12 cellular contexts compared by ENCODE assay signal in the genomic region with DNA sequence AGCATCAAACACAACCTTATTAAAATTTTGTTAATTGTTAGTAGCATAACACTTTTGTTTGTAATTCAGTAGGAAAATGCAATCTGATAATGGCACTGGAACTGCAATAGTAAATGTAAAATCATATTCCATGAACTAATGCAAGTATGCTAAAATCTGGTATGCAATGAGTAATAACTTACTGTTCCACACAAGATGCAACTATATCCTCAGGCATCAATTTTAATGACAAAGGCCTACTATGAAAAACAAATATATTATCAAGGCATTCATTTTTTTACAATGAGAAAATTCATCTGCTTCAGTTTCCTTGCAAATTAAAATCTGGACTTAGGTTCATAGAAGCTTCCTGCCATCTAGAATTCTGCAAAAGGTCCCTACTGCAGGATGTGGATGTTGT. TPM values are rescaled to one million over a fixed set of nuclear protein-coding genes. Genes with fewer than 3 reads are reported as not detected.
DNase-seq lines count a peak whose midpoint lies in the region; ATAC-seq and TF ChIP-seq lines count a peak whose summit lies in the region.
"Had no signal": no experiment of that assay in that cellular context is flagged by ENCODE, and none has a peak within 500 bp of the region (broad histone marks: within the 10 kb centered on the region; RNA-seq: fewer than 3 reads in every experiment).

No MANE protein-coding gene starts in this region.

- H3K36me3 ChIP-seq in DOHH2 (ENCODE audit: control insufficient read depth, low read length) (peaks cover 17% of the 10 kb centered on the region), OCI-LY3 (replicated peaks; ENCODE audit: low read depth, low read length) (peaks cover 4% of the 10 kb centered on the region), osteoblast (ENCODE audit: insufficient read depth, low read length) (no peaks in the 10 kb centered on the region)
- H3K36me3 ChIP-seq in effector memory CD4-positive, alpha-beta T cell (ENCODE audit: control insufficient read depth, insufficient read depth, low read length) = no peaks in the 10 kb centered on the region

- no peaks in the 10 kb centered on the region for H3K9me2 ChIP-seq in DOHH2 (replicated peaks; ENCODE audit: control insufficient read depth, low read length)

- TF ChIP-seq CTCF in DOHH2 (IDR thresholded peaks at IDR 0.05; ENCODE audit: low read depth, low read length, poor library complexity, severe bottlenecking) (no peak), OCI-LY3 (IDR thresholded peaks at IDR 0.05; ENCODE audit: low read depth, low read length) (no peak), osteoblast (IDR thresholded peaks at IDR 0.05; ENCODE audit: extremely low read depth, low read depth, low read length) (no peak), omental fat pad (IDR thresholded peaks at IDR 0.05) (no peak)

- H3K27ac ChIP-seq in DOHH2 (ENCODE audit: low read depth, low read length) (peak overlapping the region; percentile 98), OCI-LY3 (ENCODE audit: low read length) (peak overlapping the region; percentile 93), osteoblast (ENCODE audit: low read depth, low read length) (no peak overlapping the region)
- peak overlapping the region; percentile 94 for H3K27ac ChIP-seq in effector memory CD4-positive, alpha-beta T cell (ENCODE audit: insufficient read depth, low read length, poor library complexity, severe bottlenecking)

- H3K4me3 ChIP-seq in DOHH2 (ENCODE audit: low read length) (peak overlapping the region; percentile 96), OCI-LY3 (ENCODE audit: low read length) (peak overlapping the region; percentile 84), osteoblast (ENCODE audit: insufficient read depth, low read length) (no peak overlapping the region)
- no peak overlapping the region for H3K4me3 ChIP-seq in effector memory CD4-positive, alpha-beta T cell (ENCODE audit: insufficient read depth, low read depth, low read length, poor library complexity, severe bottlenecking)

- no peaks in the 10 kb centered on the region for H3K9me3 ChIP-seq in DOHH2 (ENCODE audit: control insufficient read depth, insufficient read depth, low read length)
- H3K9me3 ChIP-seq in OCI-LY3 (ENCODE audit: insufficient read depth, low read length) = no peaks in the 10 kb centered on the region
- no peaks in the 10 kb centered on the region for H3K9me3 ChIP-seq in effector memory CD4-positive, alpha-beta T cell (ENCODE audit: control insufficient read depth, low read length)
- H3K9me3 ChIP-seq in osteoblast (ENCODE audit: low read depth, low read length) = no peaks in the 10 kb centered on the region

- H3K4me1 ChIP-seq in DOHH2 (ENCODE audit: control insufficient read depth, low read length) (peaks cover 46% of the 10 kb centered on the region), OCI-LY3 (ENCODE audit: low read length) (peaks cover 28% of the 10 kb centered on the region), osteoblast (ENCODE audit: insufficient read depth, low read length) (peaks cover 26% of the 10 kb centered on the region)
- peaks cover 20% of the 10 kb centered on the region for H3K4me1 ChIP-seq in effector memory CD4-positive, alpha-beta T cell (ENCODE audit: control insufficient read depth, insufficient read depth, low read length, poor library complexity, severe bottlenecking)

- H2AFZ ChIP-seq in OCI-LY3 (ENCODE audit: low read depth, low read length) = no peak overlapping the region
- H2AFZ ChIP-seq in osteoblast (ENCODE audit: low read length) = no peak overlapping the region

- H3K27me3 ChIP-seq in DOHH2 (ENCODE audit: control insufficient read depth, low read length) = no peaks in the 10 kb centered on the region
- no peaks in the 10 kb centered on the region for H3K27me3 ChIP-seq in OCI-LY3 (ENCODE audit: low read depth, low read length)
- H3K27me3 ChIP-seq in effector memory CD4-positive, alpha-beta T cell (replicated peaks; ENCODE audit: control insufficient read depth, insufficient read depth, low read length, poor library complexity, severe bottlenecking) = no peaks in the 10 kb centered on the region
- no peaks in the 10 kb centered on the region for H3K27me3 ChIP-seq in osteoblast (ENCODE audit: insufficient read depth, low read length)

- peak overlapping the region; percentile 71; the same call in 1 of the 2 replicates for H3K9ac ChIP-seq in OCI-LY3 (ENCODE audit: low read length)

- H3K79me2 ChIP-seq in DOHH2 (ENCODE audit: control insufficient read depth, low read length) = peaks cover 36% of the 10 kb centered on the region
- peaks cover 32% of the 10 kb centered on the region for H3K79me2 ChIP-seq in OCI-LY3 (ENCODE audit: low read length)
- H3K79me2 ChIP-seq in osteoblast (ENCODE audit: insufficient read depth, low read length) = peaks cover 18% of the 10 kb centered on the region

- DNase-seq in effector memory CD4-positive, alpha-beta T cell = no peak
- DNase-seq in osteoblast (ENCODE audit: insufficient read length, low spot score, missing footprints) (no peak), NCI-H82 (lab: John Stamatoyannopoulos, UW) (no peak), omental fat pad (ENCODE audit: low spot score) (no peak)
- no peak for DNase-seq in stimulated activated CD4-positive, alpha-beta T cell treated with anti-CD3 and anti-CD28 coated beads, Interleukin-4, amount 100 ng/mL, for 1 hour
- DNase-seq: activated CD4-positive, CD25-positive, alpha-beta regulatory T cell; activated T-cell treated with anti-CD3 and anti-CD28 coated beads, Interleukin-2, amount 50 U/mL, for 48 hours; NCI-H510A treated with DMSO at 0.1 percent for 48 hours; SIG-M5 had no signal

- peaks cover 14% of the 10 kb centered on the region for H3F3A ChIP-seq in DOHH2 (ENCODE audit: control insufficient read depth, insufficient read depth)

- H3K4me2 ChIP-seq in DOHH2 (ENCODE audit: low read length) (peak overlapping the region; percentile 86), OCI-LY3 (ENCODE audit: low read length) (peak overlapping the region; percentile 84), osteoblast (ENCODE audit: insufficient read depth, low read length) (peak overlapping the region; percentile 84)

- ATAC-seq in HG03095 (IDR thresholded peaks at IDR 0.05; ENCODE audit: unreplicated experiment) (no peak), omental fat pad (ENCODE audit: low FRiP score) (no peak)

- H4K20me1 ChIP-seq in DOHH2 (ENCODE audit: control insufficient read depth, insufficient read depth, low read depth, low read length) (peaks cover 7% of the 10 kb centered on the region), OCI-LY3 (ENCODE audit: insufficient read depth, low read length) (peaks cover 4% of the 10 kb centered on the region), osteoblast (ENCODE audit: insufficient read depth, low read length) (peaks cover 8% of the 10 kb centered on the region)

RNA-seq across cellular contexts. Expression of a gene that starts 1.4 kb away (rescaled TPM):
- 9.8 and 10.0 TPM in 2 replicates for total RNA-seq in osteoblast
- 1 to 10 TPM; 5.5 to 7.3 (median 7.0) TPM for total RNA-seq in omental fat pad

Comparison
In these comparisons a context has a peak if more than half of its experiments do, and no peak if none do; other contexts are left out.
1. H3K4me3 ChIP-seq: peak in DOHH2 (single experiment) and OCI-LY3 (single experiment); none in effector memory CD4-positive, alpha-beta T cell (single experiment) and osteoblast (single experiment).
2. Peak in every context shown above with its lines, with median percentiles within 50 percentile points of each other: H3K4me2 ChIP-seq.